Comparison of ENCODE assay signal across 13 cellular contexts in genomic region chr12:52063986-52064649, GRCh38. TPM values are rescaled to one million over a fixed set of nuclear protein-coding genes. Genes with fewer than 3 reads are reported as not detected.
A peak's percentile ranks its signal among the peaks of the same experiment; 100 is the strongest.
DNase-seq lines count a peak whose midpoint lies in the region; ATAC-seq and TF ChIP-seq lines count a peak whose summit lies in the region.
"Had no signal": no experiment of that assay in that cellular context is flagged by ENCODE, and none has a peak within 500 bp of the region (broad histone marks: within the 10 kb centered on the region; RNA-seq: fewer than 3 reads in every experiment).

No MANE protein-coding gene starts in this region.

- H3K9me3 ChIP-seq in adrenal gland (replicated peaks in 1 of 3) (no peaks in the 10 kb centered on the region), fibroblast of lung (ENCODE audit: control insufficient read depth, insufficient read depth, low read depth, low read length) (no peaks in the 10 kb centered on the region)

- 33 to 46% (median 43%) methylated on average over 8 to 12 of the region's 12 CpGs for WGBS in adrenal gland, 4 donors

- H3K4me2 ChIP-seq in fibroblast of lung (ENCODE audit: extremely low read depth, insufficient read depth, low read length) = no peak overlapping the region

- H3K4me1 ChIP-seq in adrenal gland (replicated peaks in 1 of 2) (peaks cover 38 to 43% of the 10 kb centered on the region in 2 donors), fibroblast of lung (ENCODE audit: control insufficient read depth, extremely low read depth, insufficient read depth, low read length) (peaks cover 11% of the 10 kb centered on the region)

- peaks cover 0 to 8% of the 10 kb centered on the region in 2 donors for H3K36me3 ChIP-seq in adrenal gland (replicated peaks in 1 of 2)
- H3K36me3 ChIP-seq in fibroblast of lung (ENCODE audit: control insufficient read depth, insufficient read depth, low read length) = no peaks in the 10 kb centered on the region

- intact Hi-C loops in adrenal gland (cut with DNase I) = no loop called here

- H4K20me1 ChIP-seq in fibroblast of lung (ENCODE audit: control insufficient read depth, extremely low read depth, insufficient read depth, low read length) = no peaks in the 10 kb centered on the region

- ATAC-seq in HG02938 (IDR thresholded peaks at IDR 0.05; ENCODE audit: unreplicated experiment) (no peak), GM21717 (IDR thresholded peaks at IDR 0.05; ENCODE audit: unreplicated experiment) (no peak)
- ATAC-seq: GM12878; natural killer cell treated with Interleukin-12 subunit alpha and Interleukin-12 subunit beta and Interleukin-15 and Interleukin-18, amount 100 ng/mL, for 72 hours had no signal

- no peak for TF ChIP-seq CTCF in adrenal gland (IDR thresholded peaks at IDR 0.05)
- TF ChIP-seq CTCF in fibroblast of lung (conservative IDR thresholded peaks at IDR 0.05 in 1 of 2, IDR thresholded peaks at IDR 0.05 in 1 of 2; ENCODE audit: low read depth in 1 of 2, low read length in 2 of 2) = no peak

- peak overlapping the region; percentile 75 to 98 (median 87) for H3K27ac ChIP-seq in adrenal gland
- H3K27ac ChIP-seq in fibroblast of lung (ENCODE audit: insufficient read depth, low read length) = peak overlapping the region; percentile 88
- H3K27ac ChIP-seq: C4-2B had no signal

- TF ChIP-seq POLR2A in adrenal gland (IDR thresholded peaks at IDR 0.05) = peak in 1 of 2 donors; percentile 56

- H3K79me2 ChIP-seq in fibroblast of lung (ENCODE audit: control insufficient read depth, insufficient read depth, low read length) = no peaks in the 10 kb centered on the region

- H2AFZ ChIP-seq in fibroblast of lung (ENCODE audit: low read length) = no peak overlapping the region

- no peak overlapping the region for H3K4me3 ChIP-seq in adrenal gland
- H3K4me3 ChIP-seq in fibroblast of lung (replicated peaks in 1 of 4; ENCODE audit: control extremely low read depth in 1 of 4, insufficient read depth in 1 of 4, low read depth in 3 of 4, low read length in 4 of 4) = no peak overlapping the region
- H3K4me3 ChIP-seq: GM12878 had no signal

- H3K27me3 ChIP-seq in adrenal gland (no peaks in the 10 kb centered on the region), fibroblast of lung (ENCODE audit: control insufficient read depth, insufficient read depth, low read length) (no peaks in the 10 kb centered on the region)

- DNase-seq in Daoy (ENCODE audit: low read depth) (peak; percentile 79), adrenal gland (peak; percentile 86 to 94 (median 91)), fibroblast of lung (ENCODE audit: low read depth in 2 of 2) (peak; percentile 86 to 98), pulmonary artery endothelial cell (ENCODE audit: low read depth, low spot score) (peak; percentile 52), NCI-H187 (lab: John Stamatoyannopoulos, UW) (no peak)
- no peak for DNase-seq in stimulated activated CD8-positive, alpha-beta memory T cell treated with anti-CD3 and anti-CD28 coated beads, Interleukin-4, amount 100 ng/mL, for 48 hours
- DNase-seq: NCI-H1092 had no signal

- peak overlapping the region; percentile 28 for H3K9ac ChIP-seq in fibroblast of lung (ENCODE audit: insufficient read depth, low read length)

RNA-seq across cellular contexts. Expression of gene ATG101, which starts 5.7 kb away (rescaled TPM):
- 156 and 160 TPM in 2 replicates for total RNA-seq in Daoy (2014; rRNA removed; shearing (Covaris generic))
- total RNA-seq in adrenal gland = 10 to 100 TPM; 28.8 to 60.4 (median 38.6) TPM
- 10 to 100 TPM; 20.9 to 28.6 (median 27.1) TPM for polyA plus RNA-seq in adrenal gland
- 90.3 and 103 TPM in 2 replicates for total RNA-seq in fibroblast of lung
- polyA plus RNA-seq in fibroblast of lung = 82.2 and 82.9 TPM in 2 replicates
- 78.1 and 79.9 TPM in 2 replicates for polyA plus RNA-seq in fibroblast of lung (2012)
- 109 and 186 TPM in 2 replicates for polyA minus RNA-seq in fibroblast of lung (ENCODE audit: low replicate concordance)
- 70.2 and 92.9 TPM in 2 replicates for total RNA-seq in pulmonary artery endothelial cell

RNA-seq across cellular contexts. Expression of gene NR4A1, which starts 12.9 kb away (rescaled TPM):
- 1.1 and 5.1 TPM in 2 replicates for total RNA-seq in Daoy (2014; rRNA removed; shearing (Covaris generic))
- total RNA-seq in adrenal gland (100 to 1,000 TPM in 5 of 8 donors, 10 to 100 TPM in 3; 49.5 to 854 (median 185) TPM), fibroblast of lung (2.1 and 3.8 TPM in 2 replicates), pulmonary artery endothelial cell (1.1 and 1.5 TPM in 2 replicates)
- polyA plus RNA-seq in adrenal gland (100 to 1,000 TPM in 2 of 3 donors, 10 to 100 TPM in 1; 34.5 to 499 (median 282) TPM), fibroblast of lung (4.1 and 15.9 TPM in 2 replicates)
- 7.9 and 23.3 TPM in 2 replicates for polyA plus RNA-seq in fibroblast of lung (2012)
- polyA minus RNA-seq in fibroblast of lung (ENCODE audit: low replicate concordance) = 16.6 and 62.1 TPM in 2 replicates

RNA-seq across cellular contexts. Expression of gene SMIM41, which starts 15.4 kb away (rescaled TPM):
- total RNA-seq in Daoy (2014; rRNA removed; shearing (Covaris generic)) = not detected in 2 replicates
- total RNA-seq in adrenal gland (1 to 10 TPM in 1 of 8 donors, under 1 TPM in 2, not detected in 5; 0.54 to 2.1 (median 0.83) TPM), fibroblast of lung (2.0 and 2.1 TPM in 2 replicates), pulmonary artery endothelial cell (0.07 and 0.21 TPM in 2 replicates)
- polyA plus RNA-seq in adrenal gland (under 1 TPM in 1 of 3 donors, not detected in 2; 0.10 TPM), fibroblast of lung (1.9 and 4.8 TPM in 2 replicates)
- polyA plus RNA-seq in fibroblast of lung (2012) = 1.5 and 2.8 TPM in 2 replicates
- not detected in 2 replicates for polyA minus RNA-seq in fibroblast of lung (ENCODE audit: low replicate concordance)
- total RNA-seq: GM12878; natural killer cell treated with Interleukin-12 subunit alpha and Interleukin-12 subunit beta and Interleukin-15 and Interleukin-18, amount 100 ng/mL, for 72 hours; OCI-LY7 had no signal
- polyA plus RNA-seq: GM12878 had no signal

RNA-seq across cellular contexts. Expression of gene TAMALIN, which starts 57.4 kb away (rescaled TPM):
- total RNA-seq in Daoy (2014; rRNA removed; shearing (Covaris generic)) = 1.1 and 2.1 TPM in 2 replicates
- total RNA-seq in adrenal gland (10 to 100 TPM in 5 of 8 donors, 1 to 10 TPM in 3; 1.8 to 26.0 (median 14.9) TPM), fibroblast of lung (11.3 and 12.1 TPM in 2 replicates), pulmonary artery endothelial cell (42.7 and 42.8 TPM in 2 replicates)
- polyA plus RNA-seq in adrenal gland (10 to 100 TPM in 2 of 3 donors, 1 to 10 TPM in 1; 5.3 to 44.9 (median 41.3) TPM), fibroblast of lung (4.9 and 5.3 TPM in 2 replicates)
- 6.0 and 6.7 TPM in 2 replicates for polyA plus RNA-seq in fibroblast of lung (2012)
- polyA minus RNA-seq in fibroblast of lung (ENCODE audit: low replicate concordance) = 7.3 and 10.0 TPM in 2 replicates

Comparison
In these comparisons a context has a peak if more than half of its experiments do, and no peak if none do; other contexts are left out.
1. DNase-seq: peak in Daoy (single experiment), adrenal gland (7 of 7), fibroblast of lung (2 of 2) and pulmonary artery endothelial cell (single experiment); none in stimulated activated CD8-positive, alpha-beta memory T cell treated with anti-CD3 and anti-CD28 coated beads, Interleukin-4, amount 100 ng/mL, for 48 hours (single experiment) and NCI-H187 (0 of 2).